Comparison of ENCODE assay signal across 22 cellular contexts in genomic region chr10:71448146-71448545, GRCh38.
"Had no signal": no experiment of that assay in that cellular context is flagged by ENCODE, and none has a peak within 500 bp of the region (broad histone marks: within the 10 kb centered on the region; RNA-seq: fewer than 3 reads in every experiment).

No MANE protein-coding gene starts in this region.

- H3K36me3 ChIP-seq: colonic mucosa, esophagus squamous epithelium, ovary, right atrium auricular region, stomach, thoracic aorta, transverse colon had no signal

- H3K9me3 Mint-ChIP-seq: naive B cell had no signal

- H3K27me3 ChIP-seq: colonic mucosa, esophagus squamous epithelium, gastroesophageal sphincter, hepatocyte, ovary, right atrium auricular region, transverse colon had no signal

- H3K9me3 ChIP-seq: colonic mucosa, esophagus squamous epithelium, gastroesophageal sphincter, ovary, right atrium auricular region, stomach, thoracic aorta, transverse colon had no signal

- H3K4me2 ChIP-seq: hepatocyte had no signal

- H2AFZ ChIP-seq: hepatocyte had no signal

- H3K27ac ChIP-seq: colonic mucosa, esophagus squamous epithelium, gastroesophageal sphincter, hepatocyte, ovary, right atrium auricular region, stomach, thoracic aorta, transverse colon had no signal

- H3K4me3 ChIP-seq: colonic mucosa, esophagus squamous epithelium, gastroesophageal sphincter, hepatocyte, lung, ovary, right atrium auricular region, stomach, thoracic aorta, transverse colon had no signal

- DNase-seq: dermis blood vessel endothelial cell; esophagus squamous epithelium; foreskin fibroblast; head of caudate nucleus; kidney; left cardiac atrium; left ventricle myocardium superior; mesenchymal stem cell; midbrain; naive B cell; ovary; stimulated activated CD4-positive, alpha-beta T cell treated with anti-CD3 and anti-CD28 coated beads, Interleukin-12 subunit alpha, Interleukin-12 subunit beta, amount 100 ng/mL, for 4 hours; stimulated activated naive CD4-positive, alpha-beta T cell; stomach; substantia nigra; transverse colon had no signal

- H3K4me1 Mint-ChIP-seq: naive B cell had no signal

- H3K4me1 ChIP-seq: colonic mucosa, esophagus squamous epithelium, gastroesophageal sphincter, right atrium auricular region, stomach, transverse colon had no signal

- H3K36me3 Mint-ChIP-seq: naive B cell had no signal

- H3K4me3 Mint-ChIP-seq: naive B cell had no signal
